ENCODE assay signal across 8 cellular contexts in genomic region chr19:12792853-12793289, GRCh38. TPM values are rescaled to one million over a fixed set of nuclear protein-coding genes. Genes with fewer than 3 reads are reported as not detected.
A peak's percentile ranks its signal among the peaks of the same experiment; 100 is the strongest.
DNase-seq lines count a peak whose midpoint lies in the region; ATAC-seq lines count a peak whose summit lies in the region.

No MANE protein-coding gene starts in this region.

- peaks cover 6% of the 10 kb centered on the region; the same call in 1 of the 2 replicates for H3K36me3 ChIP-seq in iPS-20b (ENCODE audit: insufficient read depth, low read depth, low read length)

- no peak for ATAC-seq in activated CD4-positive, alpha-beta T cell treated with anti-CD3 and anti-CD28 coated beads for 36 hours
- ATAC-seq in GM18520 (IDR thresholded peaks at IDR 0.05; ENCODE audit: unreplicated experiment) = no peak

- H3K4me1 ChIP-seq in iPS-20b (ENCODE audit: insufficient read depth, low read length) = peaks cover 31% of the 10 kb centered on the region

- peak overlapping the region; percentile 76 for H3K4me3 ChIP-seq in iPS-20b (ENCODE audit: low read length)

- H3K9me3 Mint-ChIP-seq in activated CD4-positive, alpha-beta T cell treated with anti-CD3 and anti-CD28 coated beads for 36 hours (ENCODE audit: low read depth) = no peaks in the 10 kb centered on the region
- no peaks in the 10 kb centered on the region for H3K9me3 Mint-ChIP-seq in activated naive CD4-positive, alpha-beta T cell treated with anti-CD3 and anti-CD28 coated beads for 36 hours

- POLR2A ChIA-PET in activated CD4-positive, alpha-beta T cell treated with anti-CD3 and anti-CD28 coated beads for 36 hours (lab: Charles Lee) = interaction anchor here (0.5 to 3.1 kb wide), 13 partner anchors 10 to 126 kb away, joined by 3 to 53 read pairs (median 5); partner anchors contain the start of genes GET3, MAN2B1, RNASEH2A and TNPO2

- H3K27ac Mint-ChIP-seq in activated CD4-positive, alpha-beta T cell treated with anti-CD3 and anti-CD28 coated beads for 36 hours = peak overlapping the region; percentile 98
- peak overlapping the region; percentile 96 for H3K27ac Mint-ChIP-seq in activated naive CD4-positive, alpha-beta T cell treated with anti-CD3 and anti-CD28 coated beads for 36 hours

- intact Hi-C loops in activated CD4-positive, alpha-beta T cell treated with anti-CD3 and anti-CD28 coated beads for 36 hours (cut with DNase I, micrococcal nuclease) = loop anchor here (1.0 to 10.0 kb wide), 13 partner anchors 13 to 1831 kb away; partner anchors contain the start of genes CALR (in 2 of the 2), TRIR (in 2 of the 2), ADGRE5 (in 1 of the 2) and DHPS (in 1 of the 2)
- intact Hi-C loops in activated naive CD4-positive, alpha-beta T cell treated with anti-CD3 and anti-CD28 coated beads for 36 hours (cut with micrococcal nuclease) = loop anchor here (1.0 kb wide), 2 partner anchors 59 to 112 kb away; partner anchors contain the start of genes DHPS and TRIR

- peak overlapping the region; percentile 92 for H3K4me3 Mint-ChIP-seq in activated CD4-positive, alpha-beta T cell treated with anti-CD3 and anti-CD28 coated beads for 36 hours
- H3K4me3 Mint-ChIP-seq in activated naive CD4-positive, alpha-beta T cell treated with anti-CD3 and anti-CD28 coated beads for 36 hours = peak overlapping the region; percentile 97

- DNase-seq in activated CD4-positive, alpha-beta T cell treated with anti-CD3 and anti-CD28 coated beads for 36 hours = no peak
- no peak for DNase-seq in activated CD4-positive, alpha-beta T cell treated with anti-CD3 and anti-CD28 coated beads, Interleukin-2, amount 50 U/mL, for 4 hours
- DNase-seq in activated naive CD4-positive, alpha-beta T cell treated with anti-CD3 and anti-CD28 coated beads for 36 hours = no peak
- no peak for DNase-seq in globus pallidus (ENCODE audit: low spot score)
- DNase-seq in pons (ENCODE audit: low spot score) = no peak

- H3K9ac ChIP-seq in iPS-20b (ENCODE audit: low read depth, low read length) = peak overlapping the region; percentile 75; the same call in 1 of the 2 replicates

- H3K27me3 ChIP-seq in iPS-20b (ENCODE audit: insufficient read depth, low read length) = peaks cover 40% of the 10 kb centered on the region

- H3K27ac ChIP-seq in iPS-20b (ENCODE audit: low read length) = no peak overlapping the region
- H3K27ac ChIP-seq in temporal lobe (ENCODE audit: low read depth, low read length) = peak overlapping the region; percentile 99

- no peaks in the 10 kb centered on the region for H3K9me3 ChIP-seq in iPS-20b (ENCODE audit: insufficient read depth, low read depth, low read length)

- CTCF ChIA-PET in activated CD4-positive, alpha-beta T cell treated with anti-CD3 and anti-CD28 coated beads for 36 hours (lab: Charles Lee) = interaction anchor here (1.1 to 15.0 kb wide), 7 partner anchors 9 to 92 kb away, joined by 3 to 451 read pairs (median 4); partner anchors contain the start of genes GET3, HOOK2, PRDX2 and THSD8
- CTCF ChIA-PET in activated naive CD4-positive, alpha-beta T cell treated with anti-CD3 and anti-CD28 coated beads for 36 hours (lab: Charles Lee) = interaction anchor here (1.3 to 13.8 kb wide), 4 partner anchors 10 to 55 kb away, joined by 3 to 303 read pairs (median 26); partner anchors contain the start of gene HOOK2

- H3K36me3 Mint-ChIP-seq in activated CD4-positive, alpha-beta T cell treated with anti-CD3 and anti-CD28 coated beads for 36 hours (ENCODE audit: low read depth) = peaks cover 25% of the 10 kb centered on the region
- peaks cover 16% of the 10 kb centered on the region for H3K36me3 Mint-ChIP-seq in activated naive CD4-positive, alpha-beta T cell treated with anti-CD3 and anti-CD28 coated beads for 36 hours (ENCODE audit: low read depth)

- H3K4me1 Mint-ChIP-seq in activated CD4-positive, alpha-beta T cell treated with anti-CD3 and anti-CD28 coated beads for 36 hours = peaks cover 38% of the 10 kb centered on the region
- peaks cover 35% of the 10 kb centered on the region for H3K4me1 Mint-ChIP-seq in activated naive CD4-positive, alpha-beta T cell treated with anti-CD3 and anti-CD28 coated beads for 36 hours (ENCODE audit: low read depth)

- H3K27me3 Mint-ChIP-seq in activated CD4-positive, alpha-beta T cell treated with anti-CD3 and anti-CD28 coated beads for 36 hours = no peaks in the 10 kb centered on the region
- H3K27me3 Mint-ChIP-seq in activated naive CD4-positive, alpha-beta T cell treated with anti-CD3 and anti-CD28 coated beads for 36 hours (ENCODE audit: low read depth) = no peaks in the 10 kb centered on the region

RNA-seq across cellular contexts. Expression of gene JUNB, which starts 1.6 kb away (rescaled TPM):
- 100 to 1,000 TPM; 375 to 412 TPM for total RNA-seq in activated CD4-positive, alpha-beta T cell treated with anti-CD3 and anti-CD28 coated beads for 36 hours
- 100 to 1,000 TPM; 292 to 296 TPM for total RNA-seq in activated naive CD4-positive, alpha-beta T cell treated with anti-CD3 and anti-CD28 coated beads for 36 hours
- 27.8 TPM for total RNA-seq in temporal lobe

RNA-seq across cellular contexts. Expression of gene PRDX2, which starts 8.7 kb away (rescaled TPM):
- total RNA-seq in activated CD4-positive, alpha-beta T cell treated with anti-CD3 and anti-CD28 coated beads for 36 hours = 100 to 1,000 TPM; 261 to 325 TPM
- 100 to 1,000 TPM; 237 to 249 TPM for total RNA-seq in activated naive CD4-positive, alpha-beta T cell treated with anti-CD3 and anti-CD28 coated beads for 36 hours
- 235 TPM for total RNA-seq in temporal lobe

RNA-seq across cellular contexts. Expression of gene THSD8, which starts 9.0 kb away (rescaled TPM):
- 10 to 100 TPM; 31.0 to 48.2 TPM for total RNA-seq in activated CD4-positive, alpha-beta T cell treated with anti-CD3 and anti-CD28 coated beads for 36 hours
- total RNA-seq in activated naive CD4-positive, alpha-beta T cell treated with anti-CD3 and anti-CD28 coated beads for 36 hours = 10 to 100 TPM; 41.4 to 43.2 TPM
- 0.25 TPM for total RNA-seq in temporal lobe

RNA-seq across cellular contexts. Expression of gene RNASEH2A, which starts 13.5 kb away (rescaled TPM):
- total RNA-seq in activated CD4-positive, alpha-beta T cell treated with anti-CD3 and anti-CD28 coated beads for 36 hours = 10 to 100 TPM; 27.0 to 51.1 TPM
- 10 to 100 TPM; 54.8 to 55.6 TPM for total RNA-seq in activated naive CD4-positive, alpha-beta T cell treated with anti-CD3 and anti-CD28 coated beads for 36 hours
- total RNA-seq in temporal lobe = 10.1 TPM

RNA-seq across cellular contexts. Expression of gene HOOK2, which starts 17.5 kb away (rescaled TPM):
- 10 to 100 TPM; 20.4 to 20.9 TPM for total RNA-seq in activated CD4-positive, alpha-beta T cell treated with anti-CD3 and anti-CD28 coated beads for 36 hours
- 10 to 100 TPM; 14.0 to 14.9 TPM for total RNA-seq in activated naive CD4-positive, alpha-beta T cell treated with anti-CD3 and anti-CD28 coated beads for 36 hours
- 18.9 TPM for total RNA-seq in temporal lobe

Comparison
In these comparisons a context has a peak if more than half of its experiments do, and no peak if none do; other contexts are left out.
1. RNA of gene JUNB, which starts 1.6 kb away (total RNA-seq): 375 to 412 TPM in activated CD4-positive, alpha-beta T cell treated with anti-CD3 and anti-CD28 coated beads for 36 hours and 292 to 296 TPM in activated naive CD4-positive, alpha-beta T cell treated with anti-CD3 and anti-CD28 coated beads for 36 hours; 27.8 TPM in temporal lobe (single experiment); every median in the first group is over 10 times any median in the second.
2. RNA of gene THSD8, which starts 9.0 kb away (total RNA-seq): 31.0 to 48.2 TPM in activated CD4-positive, alpha-beta T cell treated with anti-CD3 and anti-CD28 coated beads for 36 hours and 41.4 to 43.2 TPM in activated naive CD4-positive, alpha-beta T cell treated with anti-CD3 and anti-CD28 coated beads for 36 hours; 0.25 TPM in temporal lobe (single experiment); every median in the first group is over 10 times any median in the second.